ENCODE assay signal across 24 cellular contexts in the genomic region with DNA sequence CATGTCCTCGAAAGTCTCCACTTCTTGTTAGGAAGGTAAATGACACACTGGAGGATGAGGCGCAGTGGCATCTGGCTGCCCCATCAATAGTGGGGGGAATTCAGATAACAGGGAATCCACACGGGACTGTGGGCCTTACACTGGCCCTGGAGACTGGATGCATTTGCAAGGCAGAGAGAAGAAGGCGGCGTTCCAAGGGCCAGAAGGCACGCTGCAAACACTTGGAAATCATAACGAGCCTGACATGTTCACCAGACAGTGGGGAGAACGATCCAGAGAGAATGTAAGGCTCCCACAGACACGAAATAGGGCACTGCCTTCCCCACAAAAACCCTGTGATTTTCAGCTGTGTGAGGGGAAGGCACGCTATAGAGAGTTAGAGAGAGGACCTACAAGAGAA.
DNase-seq lines count a peak whose midpoint lies in the region; ATAC-seq, FAIRE-seq and TF ChIP-seq lines count a peak whose summit lies in the region.
"Had no signal": no experiment of that assay in that cellular context is flagged by ENCODE, and none has a peak within 500 bp of the region (broad histone marks: within the 10 kb centered on the region; RNA-seq: fewer than 3 reads in every experiment).

No MANE protein-coding gene starts in this region.

- H3K4me1 Mint-ChIP-seq in glutamatergic neuron (ENCODE audit: low read depth, unreplicated experiment), result peaks cover 37% of the 10 kb centered on the region
- H3K4me1 Mint-ChIP-seq: B cell; CD4-positive, CD25-positive, alpha-beta regulatory T cell had no signal

- H3K27ac Mint-ChIP-seq in glutamatergic neuron (ENCODE audit: unreplicated experiment), result peak overlapping the region; percentile 6
- H3K27ac Mint-ChIP-seq: B cell; CD4-positive, CD25-positive, alpha-beta regulatory T cell; CD8-positive, alpha-beta T cell had no signal

- H3K36me3 Mint-ChIP-seq in glutamatergic neuron (ENCODE audit: unreplicated experiment), result no peaks in the 10 kb centered on the region
- H3K36me3 Mint-ChIP-seq: CD4-positive, CD25-positive, alpha-beta regulatory T cell; CD8-positive, alpha-beta T cell had no signal

- in situ Hi-C loops in G401 (cut with HindIII; ENCODE audit: low sequenced_read_pairs), result no loop called here

- FAIRE-seq in frontal cortex (lab: Jason Lieb, UNC), result no peak
- FAIRE-seq: A204.1, GM12891, GM18507, H1 had no signal

- H3K4me3 Mint-ChIP-seq in glutamatergic neuron (ENCODE audit: unreplicated experiment), result peak overlapping the region; percentile 35
- H3K4me3 Mint-ChIP-seq: B cell; CD4-positive, CD25-positive, alpha-beta regulatory T cell; CD8-positive, alpha-beta T cell had no signal

- no peak for ATAC-seq in GM19455 (IDR thresholded peaks at IDR 0.05; ENCODE audit: unreplicated experiment)
- ATAC-seq: CD8-positive, alpha-beta T cell had no signal

- peaks cover 9% of the 10 kb centered on the region for H3K9me3 Mint-ChIP-seq in glutamatergic neuron (ENCODE audit: unreplicated experiment)
- H3K9me3 Mint-ChIP-seq: CD4-positive, CD25-positive, alpha-beta regulatory T cell; CD8-positive, alpha-beta T cell had no signal

- DNase-seq in G401 (ENCODE audit: low spot score) (peak; percentile 81), cerebellum (ENCODE audit: low spot score) (peak; percentile 64), glutamatergic neuron (no peak), substantia nigra (lab: John Stamatoyannopoulos, UW) (no peak), NCI-H524 (lab: John Stamatoyannopoulos, UW) (no peak), frontal cortex (ENCODE audit: low spot score in 2 of 2) (no peak)
- DNase-seq: Caco-2; CD4-positive, CD25-positive, alpha-beta regulatory T cell; CD8-positive, alpha-beta T cell; DMS153; EL; GF-D8; GM23248; H7; HCEC 1CT had no signal

- H3K27ac ChIP-seq in substantia nigra (ENCODE audit: low read depth, low read length, poor library complexity, severe bottlenecking), result peak overlapping the region; percentile 63
- H3K27ac ChIP-seq: 22Rv1, BLaER1, C4-2B, GM23248 had no signal

- peaks cover 6% of the 10 kb centered on the region for H3K27me3 Mint-ChIP-seq in glutamatergic neuron (ENCODE audit: unreplicated experiment)
- H3K27me3 Mint-ChIP-seq: B cell had no signal

- no peak for TF ChIP-seq CTCF in glutamatergic neuron (IDR thresholded peaks at IDR 0.05; ENCODE audit: partially characterized antibody, unreplicated experiment)

Comparison
In these comparisons a context has a peak if more than half of its experiments do, and no peak if none do; other contexts are left out.
1. DNase-seq: peak in G401 (single experiment) and cerebellum (single experiment); none in glutamatergic neuron (single experiment), substantia nigra (0 of 49), NCI-H524 (0 of 2) and frontal cortex (0 of 2).